1 cellular context compared by ENCODE assay signal in the genomic region with DNA sequence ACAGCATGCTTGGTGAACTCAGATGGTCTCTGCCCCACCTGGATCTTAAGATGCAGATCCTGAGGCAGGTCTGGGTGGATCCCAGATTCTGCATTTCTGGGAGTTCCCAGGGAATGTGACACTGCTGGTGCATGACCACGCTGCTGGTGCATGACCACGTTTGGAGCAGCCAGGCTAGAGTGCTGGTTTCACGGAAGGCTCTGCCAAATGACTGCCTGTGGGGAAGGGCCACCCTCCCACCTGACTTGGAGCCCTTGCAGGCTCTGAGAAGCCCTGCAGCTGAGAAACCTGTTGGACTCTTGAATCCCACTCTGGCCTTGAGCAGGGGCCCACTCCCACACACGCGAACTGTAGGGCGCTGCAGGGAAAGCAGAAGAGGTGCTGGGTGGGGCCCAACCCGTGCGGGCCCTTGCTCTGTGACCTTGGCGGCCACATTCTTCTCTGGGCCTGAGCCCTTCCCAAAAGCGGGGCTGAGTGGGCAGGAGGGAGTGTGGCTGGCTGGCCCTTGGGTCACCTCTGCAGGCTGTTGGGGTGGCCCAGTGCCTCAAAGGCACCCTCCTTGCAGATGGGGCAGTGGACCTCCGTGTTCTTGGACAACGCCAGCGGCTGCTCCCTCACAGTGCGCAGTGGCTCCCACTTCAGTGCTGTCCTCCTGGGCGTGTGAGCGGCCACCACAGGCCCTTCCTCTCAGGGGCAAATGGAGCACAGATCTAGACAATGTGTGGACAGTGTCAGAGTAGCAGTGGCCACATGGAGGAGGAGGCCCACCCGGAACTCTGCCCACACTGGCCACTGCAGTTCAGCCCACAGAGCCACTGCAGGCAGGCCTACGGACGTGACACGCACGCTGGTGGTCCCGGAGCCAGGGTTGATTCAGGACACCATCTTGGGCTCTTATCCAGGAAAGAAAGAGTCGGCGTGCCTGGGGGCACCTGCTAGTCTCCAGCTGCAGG.
TF ChIP-seq lines count a peak whose summit lies in the region.

No MANE protein-coding gene starts in this region.

TF ChIP-seq in HepG2, 621 proteins besides CTCF, POLR2A, EP300 and RAD21:
- TF ChIP-seq HDAC1 (CRISPR knock-in tag; IDR thresholded peaks at IDR 0.05), result no peak
- TF ChIP-seq AGO2 (optimal IDR thresholded peaks at IDR 0.05; ENCODE audit: low read depth, low read length), result peak; percentile 64
- TF ChIP-seq, protein P1, sequence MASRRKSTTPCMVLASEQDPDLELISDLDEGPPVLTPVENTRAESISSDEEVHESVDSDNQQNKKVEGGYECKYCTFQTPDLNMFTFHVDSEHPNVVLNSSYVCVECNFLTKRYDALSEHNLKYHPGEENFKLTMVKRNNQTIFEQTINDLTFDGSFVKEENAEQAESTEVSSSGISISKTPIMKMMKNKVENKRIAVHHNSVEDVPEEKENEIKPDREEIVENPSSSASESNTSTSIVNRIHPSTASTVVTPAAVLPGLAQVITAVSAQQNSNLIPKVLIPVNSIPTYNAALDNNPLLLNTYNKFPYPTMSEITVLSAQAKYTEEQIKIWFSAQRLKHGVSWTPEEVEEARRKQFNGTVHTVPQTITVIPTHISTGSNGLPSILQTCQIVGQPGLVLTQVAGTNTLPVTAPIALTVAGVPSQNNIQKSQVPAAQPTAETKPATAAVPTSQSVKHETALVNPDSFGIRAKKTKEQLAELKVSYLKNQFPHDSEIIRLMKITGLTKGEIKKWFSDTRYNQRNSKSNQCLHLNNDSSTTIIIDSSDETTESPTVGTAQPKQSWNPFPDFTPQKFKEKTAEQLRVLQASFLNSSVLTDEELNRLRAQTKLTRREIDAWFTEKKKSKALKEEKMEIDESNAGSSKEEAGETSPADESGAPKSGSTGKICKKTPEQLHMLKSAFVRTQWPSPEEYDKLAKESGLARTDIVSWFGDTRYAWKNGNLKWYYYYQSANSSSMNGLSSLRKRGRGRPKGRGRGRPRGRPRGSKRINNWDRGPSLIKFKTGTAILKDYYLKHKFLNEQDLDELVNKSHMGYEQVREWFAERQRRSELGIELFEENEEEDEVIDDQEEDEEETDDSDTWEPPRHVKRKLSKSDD (CRISPR knock-in tag; IDR thresholded peaks at IDR 0.05; ENCODE audit: low read depth), result 0 out of 2 replicates have a peak, but pooled peaks have one; percentile 20
- TF ChIP-seq KLF12 (CRISPR knock-in tag; IDR thresholded peaks at IDR 0.05; ENCODE audit: borderline replicate concordance), result no peak
- TF ChIP-seq, protein P2, sequence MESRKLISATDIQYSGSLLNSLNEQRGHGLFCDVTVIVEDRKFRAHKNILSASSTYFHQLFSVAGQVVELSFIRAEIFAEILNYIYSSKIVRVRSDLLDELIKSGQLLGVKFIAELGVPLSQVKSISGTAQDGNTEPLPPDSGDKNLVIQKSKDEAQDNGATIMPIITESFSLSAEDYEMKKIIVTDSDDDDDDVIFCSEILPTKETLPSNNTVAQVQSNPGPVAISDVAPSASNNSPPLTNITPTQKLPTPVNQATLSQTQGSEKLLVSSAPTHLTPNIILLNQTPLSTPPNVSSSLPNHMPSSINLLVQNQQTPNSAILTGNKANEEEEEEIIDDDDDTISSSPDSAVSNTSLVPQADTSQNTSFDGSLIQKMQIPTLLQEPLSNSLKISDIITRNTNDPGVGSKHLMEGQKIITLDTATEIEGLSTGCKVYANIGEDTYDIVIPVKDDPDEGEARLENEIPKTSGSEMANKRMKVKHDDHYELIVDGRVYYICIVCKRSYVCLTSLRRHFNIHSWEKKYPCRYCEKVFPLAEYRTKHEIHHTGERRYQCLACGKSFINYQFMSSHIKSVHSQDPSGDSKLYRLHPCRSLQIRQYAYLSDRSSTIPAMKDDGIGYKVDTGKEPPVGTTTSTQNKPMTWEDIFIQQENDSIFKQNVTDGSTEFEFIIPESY (CRISPR knock-in tag; IDR thresholded peaks at IDR 0.05), result 0 out of 2 replicates have a peak, but pooled peaks have one; percentile 39
- TF ChIP-seq HMG20A (CRISPR knock-in tag; IDR thresholded peaks at IDR 0.05; ENCODE audit: borderline replicate concordance), result no peak
- no peak for TF ChIP-seq GPN1 (CRISPR knock-in tag; IDR thresholded peaks at IDR 0.05; ENCODE audit: borderline replicate concordance)
- 0 out of 2 replicates have a peak, but pooled peaks have one; percentile 15 for TF ChIP-seq ZFX (CRISPR knock-in tag; IDR thresholded peaks at IDR 0.05; ENCODE audit: low read depth)
- TF ChIP-seq, protein P3, sequence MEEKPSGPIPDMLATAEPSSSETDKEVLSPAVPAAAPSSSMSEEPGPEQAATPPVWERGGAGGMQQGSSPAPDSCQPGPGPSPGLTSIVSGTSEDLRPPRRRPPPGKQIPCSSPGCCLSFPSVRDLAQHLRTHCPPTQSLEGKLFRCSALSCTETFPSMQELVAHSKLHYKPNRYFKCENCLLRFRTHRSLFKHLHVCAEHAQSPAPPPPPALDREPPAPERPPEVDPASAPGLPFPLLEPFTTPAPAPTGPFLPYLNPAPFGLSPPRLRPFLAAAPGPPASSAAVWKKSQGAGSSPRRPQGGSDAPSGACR (CRISPR knock-in tag; IDR thresholded peaks at IDR 0.05), result no peak
- TF ChIP-seq U2AF1 (optimal IDR thresholded peaks at IDR 0.05; ENCODE audit: low read depth, low read length), result no peak
